ENCODE assay signal across 8 cellular contexts in the genomic region with DNA sequence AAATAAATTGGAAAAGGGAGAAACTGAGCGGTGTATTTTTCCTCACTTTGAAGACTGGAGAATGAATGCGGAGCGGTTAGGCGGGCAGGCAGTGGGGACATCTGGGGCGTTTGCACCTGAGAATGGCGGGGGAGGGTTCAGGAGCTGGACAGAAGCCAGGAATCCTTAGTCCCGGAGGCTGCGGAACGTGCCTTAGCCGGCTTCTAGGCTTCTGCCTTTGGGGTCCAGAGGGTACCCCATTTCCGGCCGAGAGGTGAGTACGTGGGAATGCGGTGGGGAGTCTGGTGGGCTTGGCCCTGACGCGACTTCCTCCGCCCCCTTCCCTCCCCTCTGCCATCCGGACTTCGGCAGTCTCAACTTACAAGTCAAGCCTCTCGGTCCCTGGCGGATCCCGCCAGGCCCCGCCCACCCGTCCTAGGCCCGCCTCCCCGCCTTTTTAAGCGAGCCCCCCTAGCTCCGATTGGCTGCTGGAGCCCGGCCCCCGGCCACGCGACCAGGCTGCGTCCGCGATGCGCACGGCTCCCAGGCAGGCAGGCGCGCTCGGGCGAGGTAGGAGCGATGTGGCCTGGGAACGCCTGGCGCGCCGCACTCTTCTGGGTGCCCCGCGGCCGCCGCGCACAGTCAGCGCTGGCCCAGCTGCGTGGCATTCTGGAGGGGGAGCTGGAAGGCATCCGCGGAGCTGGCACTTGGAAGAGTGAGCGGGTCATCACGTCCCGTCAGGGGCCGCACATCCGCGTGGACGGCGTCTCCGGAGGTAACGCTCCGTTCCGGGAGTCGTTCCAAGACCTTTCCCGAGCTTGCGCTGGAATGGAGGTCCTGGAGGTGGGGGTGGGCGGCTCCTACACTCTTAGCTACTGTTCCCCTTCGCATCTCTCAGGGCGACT. TPM values are rescaled to one million over a fixed set of nuclear protein-coding genes. Genes with fewer than 3 reads are reported as not detected.
DNase-seq lines count a peak whose midpoint lies in the region; ATAC-seq and TF ChIP-seq lines count a peak whose summit lies in the region.

Gene GCAT, plus strand, starts transcription at position 525 of the 884 bp plus-strand sequence. Its CDS starts 34 bp downstream, at position 559.

- H2AFZ ChIP-seq in trophoblast cell (ENCODE audit: insufficient read depth, low read length, poor library complexity): peak within 1 kb of the TSS; percentile 94

- H3K27ac ChIP-seq in cardiac muscle cell: peak within 1 kb of the TSS; percentile 42
- no peak within 1 kb of the TSS for H3K27ac ChIP-seq in trophoblast cell (ENCODE audit: low read depth, low read length)
- peak within 1 kb of the TSS; percentile 93 to 96 (median 94) for H3K27ac ChIP-seq in transverse colon

- TF ChIP-seq CTCF in cardiac muscle cell (IDR thresholded peaks at IDR 0.05; ENCODE audit: low read depth, low read length) (no peak), transverse colon (IDR thresholded peaks at IDR 0.05) (no peak)

- in situ Hi-C loops in transverse colon (cut with MboI; ENCODE audit: low pct_ligation_motif_present in 1 of 4, low pct_unique_long_range_greater_than_20kb in 1 of 4, low sequenced_read_pairs in 3 of 4): loop anchor here in 1 of 4 donors (25.0 kb wide), 1 partner anchor 155 kb away; the partner anchor contains the start of genes C22orf23 and POLR2F

- H2AK5ac ChIP-seq in trophoblast cell (ENCODE audit: low read length): no peak within 1 kb of the TSS

- H3K4me2 ChIP-seq in trophoblast cell (ENCODE audit: low read length): peak within 1 kb of the TSS; percentile 87

- peaks cover 15% of the 10 kb centered on the region for H3K79me1 ChIP-seq in trophoblast cell (ENCODE audit: low read length)

- no peak within 1 kb of the TSS for H2BK12ac ChIP-seq in trophoblast cell (ENCODE audit: low read length)

- no peaks in the 10 kb centered on the region for H3K9me3 ChIP-seq in adipocyte (ENCODE audit: control insufficient read depth, low read length)
- no peaks in the 10 kb centered on the region for H3K9me3 ChIP-seq in cardiac muscle cell (ENCODE audit: low read depth)
- no peaks in the 10 kb centered on the region for H3K9me3 ChIP-seq in trophoblast cell (ENCODE audit: insufficient read depth, low read depth, low read length)
- H3K9me3 ChIP-seq in transverse colon: no peaks in the 10 kb centered on the region

- peak within 1 kb of the TSS; percentile 79 for H3K18ac ChIP-seq in trophoblast cell (ENCODE audit: low read length)

- peaks cover 5% of the 10 kb centered on the region for H3K79me2 ChIP-seq in trophoblast cell (ENCODE audit: control insufficient read depth, insufficient read depth, low read length, poor library complexity)

- H3K9ac ChIP-seq in adipocyte (ENCODE audit: low read length) (peak within 1 kb of the TSS; percentile 86), trophoblast cell (ENCODE audit: low read length) (peak within 1 kb of the TSS; percentile 68)

- intact Hi-C loops in transverse colon (cut with DNase I; ENCODE audit: low total_unique reads): no loop called here

- no peak within 1 kb of the TSS for H2BK120ac ChIP-seq in trophoblast cell (ENCODE audit: insufficient read depth, low read length, poor library complexity)

- ATAC-seq in HG02623 (IDR thresholded peaks at IDR 0.05; ENCODE audit: unreplicated experiment): peak; percentile 83

- TF ChIP-seq POLR2A in transverse colon (IDR thresholded peaks at IDR 0.05): peak; percentile 77

- H3K4me3 ChIP-seq in GM08714 (ENCODE audit: low read length) (peak within 1 kb of the TSS; percentile 60), adipocyte (ENCODE audit: low read length) (peak within 1 kb of the TSS; percentile 88), cardiac muscle cell (peak within 1 kb of the TSS; percentile 73), trophoblast cell (ENCODE audit: low read depth, low read length) (peak within 1 kb of the TSS; percentile 77), transverse colon (peak within 1 kb of the TSS; percentile 53 to 65 (median 58))

- no peak for TF ChIP-seq EP300 in transverse colon (IDR thresholded peaks at IDR 0.05; ENCODE audit: low read depth)

- no peak within 1 kb of the TSS for H4K12ac ChIP-seq in trophoblast cell (ENCODE audit: low read depth, low read length)

- DNase-seq in NCI-H1436 (lab: John Stamatoyannopoulos, UW): peak; percentile 91
- peak; percentile 61 to 95 (median 73) for DNase-seq in T-helper 1 cell
- DNase-seq in adipocyte (ENCODE audit: low read depth): peak; percentile 99
- DNase-seq in cardiac muscle cell (ENCODE audit: low read depth in 1 of 2, low spot score in 1 of 2): peak; percentile 98
- DNase-seq in trophoblast cell: peak; percentile 90 to 94
- DNase-seq in transverse colon: peak; percentile 96

- no peak within 1 kb of the TSS for H4K91ac ChIP-seq in trophoblast cell (ENCODE audit: low read depth, low read length)

- peak within 1 kb of the TSS; percentile 64 for H4K8ac ChIP-seq in trophoblast cell (ENCODE audit: low read depth, low read length)

- no peaks in the 10 kb centered on the region for H3K36me3 ChIP-seq in adipocyte (ENCODE audit: control insufficient read depth, insufficient read depth, low read length, severe bottlenecking)
- H3K36me3 ChIP-seq in cardiac muscle cell: no peaks in the 10 kb centered on the region
- H3K36me3 ChIP-seq in trophoblast cell (ENCODE audit: control insufficient read depth in 1 of 2, insufficient read depth in 2 of 2, low read length in 2 of 2): peaks cover 0 to 2% of the 10 kb centered on the region in 2 experiments
- H3K36me3 ChIP-seq in transverse colon: no peaks in the 10 kb centered on the region

- H3K4ac ChIP-seq in trophoblast cell (ENCODE audit: low read depth, low read length): no peak within 1 kb of the TSS

- no peak within 1 kb of the TSS for H2BK5ac ChIP-seq in trophoblast cell (ENCODE audit: low read depth, low read length, poor library complexity)

- no CpG with 5 or more reads among the region's 73 CpGs for WGBS in trophoblast cell (ENCODE audit: extremely low coverage, insufficient coverage, insufficient read length)
- WGBS in transverse colon (ENCODE audit: low coverage in 1 of 2), 2 donors: 0 to 2% methylated on average over 6 to 35 of the region's 73 CpGs

- H3K14ac ChIP-seq in trophoblast cell (ENCODE audit: low read length): peak within 1 kb of the TSS; percentile 56

- no peak within 1 kb of the TSS for H3K23ac ChIP-seq in trophoblast cell (ENCODE audit: low read length)

- H3K27me3 ChIP-seq in adipocyte (replicated peaks; ENCODE audit: control insufficient read depth, insufficient read depth, low read length): no peaks in the 10 kb centered on the region
- no peaks in the 10 kb centered on the region for H3K27me3 ChIP-seq in cardiac muscle cell
- H3K27me3 ChIP-seq in trophoblast cell (ENCODE audit: insufficient read depth, low read length): peaks cover 13% of the 10 kb centered on the region
- no peaks in the 10 kb centered on the region for H3K27me3 ChIP-seq in transverse colon

- H3K4me1 ChIP-seq in adipocyte (ENCODE audit: control insufficient read depth, insufficient read depth, low read length): peaks cover 27% of the 10 kb centered on the region
- peaks cover 16% of the 10 kb centered on the region for H3K4me1 ChIP-seq in cardiac muscle cell (ENCODE audit: low read depth)
- H3K4me1 ChIP-seq in trophoblast cell (ENCODE audit: control insufficient read depth in 1 of 2, insufficient read depth in 2 of 2, low read length in 2 of 2): peaks cover 18 to 35% of the 10 kb centered on the region in 2 experiments
- H3K4me1 ChIP-seq in transverse colon: peaks cover 5 to 55% (median 40%) of the 10 kb centered on the region in 4 donors

RNA-seq across cellular contexts. Expression of gene GCAT, which starts in this region (rescaled TPM):
- 74.2 and 95.0 TPM in 2 replicates for total RNA-seq in cardiac muscle cell
- 66.4 and 97.6 TPM in 2 replicates for polyA plus RNA-seq in cardiac muscle cell
- 15.3 and 16.1 TPM in 2 replicates for polyA plus RNA-seq in trophoblast cell (2013)
- 10 to 100 TPM in 1 of 4 donors, 1 to 10 TPM in 3; 6.4 to 10.1 (median 7.7) TPM for total RNA-seq in transverse colon
